Comparison of ENCODE assay signal across 2 cellular contexts in genomic region chr16:4884972-4885874, GRCh38.
A peak's percentile ranks its signal among the peaks of the same experiment; 100 is the strongest.
TF ChIP-seq lines count a peak whose summit lies in the region.

No MANE protein-coding gene starts in this region.

TF ChIP-seq in HEK293, 187 proteins besides CTCF, POLR2A, EP300 and RAD21:
- no peak for TF ChIP-seq ZNF768 (tag by site-specific recombination; IDR thresholded peaks at IDR 0.05)
- TF ChIP-seq ZNF664 (tag by site-specific recombination; IDR thresholded peaks at IDR 0.05) = no peak
- no peak for TF ChIP-seq YY2 (tag by site-specific recombination; IDR thresholded peaks at IDR 0.05)
- TF ChIP-seq ZBTB10 (tag by site-specific recombination; IDR thresholded peaks at IDR 0.05) = no peak
- TF ChIP-seq ZNF324 (tag by site-specific recombination; IDR thresholded peaks at IDR 0.05) = no peak
- 0 out of 2 replicates have a peak, but pooled peaks have one; percentile 21 for TF ChIP-seq ZNF394 (tag by site-specific recombination; IDR thresholded peaks at IDR 0.05; ENCODE audit: borderline replicate concordance)
- TF ChIP-seq, protein P1, sequence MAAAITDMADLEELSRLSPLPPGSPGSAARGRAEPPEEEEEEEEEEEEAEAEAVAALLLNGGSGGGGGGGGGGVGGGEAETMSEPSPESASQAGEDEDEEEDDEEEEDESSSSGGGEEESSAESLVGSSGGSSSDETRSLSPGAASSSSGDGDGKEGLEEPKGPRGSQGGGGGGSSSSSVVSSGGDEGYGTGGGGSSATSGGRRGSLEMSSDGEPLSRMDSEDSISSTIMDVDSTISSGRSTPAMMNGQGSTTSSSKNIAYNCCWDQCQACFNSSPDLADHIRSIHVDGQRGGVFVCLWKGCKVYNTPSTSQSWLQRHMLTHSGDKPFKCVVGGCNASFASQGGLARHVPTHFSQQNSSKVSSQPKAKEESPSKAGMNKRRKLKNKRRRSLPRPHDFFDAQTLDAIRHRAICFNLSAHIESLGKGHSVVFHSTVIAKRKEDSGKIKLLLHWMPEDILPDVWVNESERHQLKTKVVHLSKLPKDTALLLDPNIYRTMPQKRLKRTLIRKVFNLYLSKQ (tag by site-specific recombination; IDR thresholded peaks at IDR 0.05; ENCODE audit: borderline replicate concordance) = no peak
- TF ChIP-seq ZNF211 (tag by site-specific recombination; IDR thresholded peaks at IDR 0.05; ENCODE audit: low read depth) = no peak
TF ChIP-seq in HEK293: peak in this region for 1.

TF ChIP-seq in K562, 482 proteins besides CTCF, POLR2A, EP300 and RAD21:
- TF ChIP-seq POLR2G (IDR thresholded peaks at IDR 0.05; ENCODE audit: low read depth, low read length) = peak; percentile 54; the same call in 1 of the 2 replicates
- TF ChIP-seq, protein P2, sequence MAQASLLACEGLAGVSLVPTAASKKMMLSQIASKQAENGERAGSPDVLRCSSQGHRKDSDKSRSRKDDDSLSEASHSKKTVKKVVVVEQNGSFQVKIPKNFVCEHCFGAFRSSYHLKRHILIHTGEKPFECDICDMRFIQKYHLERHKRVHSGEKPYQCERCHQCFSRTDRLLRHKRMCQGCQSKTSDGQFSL (CRISPR knock-in tag; IDR thresholded peaks at IDR 0.05) = no peak
- TF ChIP-seq, protein P2 (tag; IDR thresholded peaks at IDR 0.05) = no peak
- TF ChIP-seq NUFIP1 (IDR thresholded peaks at IDR 0.05; ENCODE audit: partially characterized antibody) = no peak
- TF ChIP-seq MEF2D (tag; conservative IDR thresholded peaks at IDR 0.05; ENCODE audit: low read depth) = no peak
- no peak for TF ChIP-seq NKRF (IDR thresholded peaks at IDR 0.05; ENCODE audit: borderline replicate concordance)
